In genomic region chr1:111204211-111204883, GRCh38 we compare ENCODE assay signal across 8 cellular contexts. TPM values are rescaled to one million over a fixed set of nuclear protein-coding genes. Genes with fewer than 3 reads are reported as not detected.
A peak's percentile ranks its signal among the peaks of the same experiment; 100 is the strongest.
DNase-seq lines count a peak whose midpoint lies in the region; ATAC-seq and TF ChIP-seq lines count a peak whose summit lies in the region.

No MANE protein-coding gene starts in this region.

- H3K27me3 ChIP-seq in right lobe of liver, result no peaks in the 10 kb centered on the region
- no peaks in the 10 kb centered on the region for H3K27me3 ChIP-seq in WERI-Rb-1 (ENCODE audit: insufficient read depth, low read depth, severe bottlenecking)

- 10% methylated on average over 20 of the region's 58 CpGs for WGBS in right lobe of liver (ENCODE audit: insufficient coverage, low coverage, low lambda C conversion rate, missing lambda C conversion rate)

- ATAC-seq in HG03135 (IDR thresholded peaks at IDR 0.05; ENCODE audit: unreplicated experiment), result peak; percentile 64
- peak; percentile 74 to 87 (median 78) for ATAC-seq in right lobe of liver

- intact Hi-C loops in right lobe of liver (cut with DNase I), result no loop called here

- H3K36me3 ChIP-seq in right lobe of liver (no peaks in the 10 kb centered on the region), WERI-Rb-1 (no peaks in the 10 kb centered on the region)

- TF ChIP-seq POLR2A in GM18951 (IDR thresholded peaks at IDR 0.05; ENCODE audit: extremely low read depth, insufficient read depth, insufficient read length), result peak; percentile 67
- peak; percentile 73 for TF ChIP-seq POLR2A in right lobe of liver (IDR thresholded peaks at IDR 0.05)

- H3K9me3 ChIP-seq in right lobe of liver, result no peaks in the 10 kb centered on the region
- H3K9me3 ChIP-seq in WERI-Rb-1 (ENCODE audit: severe bottlenecking), result no peaks in the 10 kb centered on the region

- no peak for TF ChIP-seq CTCF in AG10803 (conservative IDR thresholded peaks at IDR 0.05; ENCODE audit: low read length)
- no peak for TF ChIP-seq CTCF in astrocyte of the cerebellum (IDR thresholded peaks at IDR 0.05; ENCODE audit: low read depth, low read length, missing control alignments)
- no peak for TF ChIP-seq CTCF in right lobe of liver (IDR thresholded peaks at IDR 0.05)
- no peak for TF ChIP-seq CTCF in WERI-Rb-1 (IDR thresholded peaks at IDR 0.05; ENCODE audit: low read depth, low read length)

- H3K4me3 ChIP-seq in AG10803 (ENCODE audit: low read length) (peak overlapping the region; percentile 59), astrocyte of the cerebellum (ENCODE audit: low read depth, low read length) (peak overlapping the region; percentile 54), right lobe of liver (peak overlapping the region; percentile 70 to 82 (median 71)), WERI-Rb-1 (ENCODE audit: low read depth, low read length) (no peak overlapping the region)

- in situ Hi-C loops in GM18951 (cut with MboI; ENCODE audit: low sequenced_read_pairs, unreplicated experiment), result no loop called here
- in situ Hi-C loops in astrocyte of the cerebellum (cut with HindIII; ENCODE audit: low sequenced_read_pairs), result loop anchor here (25.0 kb wide), 1 partner anchor 558 kb away; the partner anchor contains the start of gene DDX20

- H3K27ac ChIP-seq in right lobe of liver (peak overlapping the region; percentile 68 to 78 (median 75)), WERI-Rb-1 (no peak overlapping the region)

- H3K4me1 ChIP-seq in right lobe of liver, result peaks cover 0 to 43% (median 18%) of the 10 kb centered on the region in 4 donors

- DNase-seq in AG10803 (ENCODE audit: low read depth), result no peak
- peak; percentile 59 for DNase-seq in SW480 (ENCODE audit: low spot score)
- no peak for DNase-seq in astrocyte of the cerebellum (ENCODE audit: low read depth)
- peak; percentile 80 to 88 (median 88) for DNase-seq in right lobe of liver
- DNase-seq in stimulated activated CD8-positive, alpha-beta memory T cell treated with anti-CD3 and anti-CD28 coated beads, Interleukin-4, amount 100 ng/mL, for 48 hours, result peak; percentile 78
- no peak for DNase-seq in WERI-Rb-1

RNA-seq across cellular contexts. Expression of gene DENND2D, which starts 3.9 kb away (rescaled TPM):
- 10 to 100 TPM in 5 of 6 experiments, 1 to 10 TPM in 1; 9.6 to 18.6 (median 13.9) TPM for total RNA-seq in right lobe of liver

RNA-seq across cellular contexts. Expression of gene CHI3L2, which starts 23.2 kb away (rescaled TPM):
- under 1 TPM in 5 of 6 experiments, not detected in 1; 0.15 to 0.58 (median 0.26) TPM for total RNA-seq in right lobe of liver

Comparison
In these comparisons a context has a peak if more than half of its experiments do, and no peak if none do; other contexts are left out.
1. DNase-seq: peak in SW480 (single experiment), right lobe of liver (3 of 3) and stimulated activated CD8-positive, alpha-beta memory T cell treated with anti-CD3 and anti-CD28 coated beads, Interleukin-4, amount 100 ng/mL, for 48 hours (single experiment); none in AG10803 (single experiment), astrocyte of the cerebellum (single experiment) and WERI-Rb-1 (single experiment).